ENCODE assay signal across 1 cellular context in genomic region chr17:44757045-44757917, GRCh38.
TF ChIP-seq lines count a peak whose summit lies in the region.

No MANE protein-coding gene starts in this region.

TF ChIP-seq in HepG2, 621 proteins besides CTCF, POLR2A, EP300 and RAD21:
- TF ChIP-seq ZBTB4 (CRISPR knock-in tag; IDR thresholded peaks at IDR 0.05; ENCODE audit: borderline replicate concordance) (no peak), ZMYM3 (CRISPR knock-in tag; IDR thresholded peaks at IDR 0.05) (0 out of 2 replicates have a peak, but pooled peaks have one; percentile 40), ZNF362 (CRISPR knock-in tag; IDR thresholded peaks at IDR 0.05; ENCODE audit: borderline replicate concordance) (0 out of 2 replicates have a peak, but pooled peaks have one; percentile 25), EHMT2 (IDR thresholded peaks at IDR 0.05; ENCODE audit: borderline replicate concordance, low read depth, low read length) (no peak), ZFP37 (CRISPR knock-in tag; IDR thresholded peaks at IDR 0.05; ENCODE audit: borderline replicate concordance) (no peak), ZNF629 (CRISPR knock-in tag; conservative IDR thresholded peaks at IDR 0.05) (peak; percentile 65; the same call in 1 of the 2 replicates), FOXO4 (CRISPR knock-in tag; conservative IDR thresholded peaks at IDR 0.05) (0 out of 2 replicates have a peak, but pooled peaks have one; percentile 43)
